19 cellular contexts compared by ENCODE assay signal in genomic region chr6:132733288-132733687, GRCh38. TPM values are rescaled to one million over a fixed set of nuclear protein-coding genes. Genes with fewer than 3 reads are reported as not detected.
"Had no signal": no experiment of that assay in that cellular context is flagged by ENCODE, and none has a peak within 500 bp of the region (broad histone marks: within the 10 kb centered on the region; RNA-seq: fewer than 3 reads in every experiment).

No MANE protein-coding gene starts in this region.

- H3K36me3 ChIP-seq: ascending aorta, gastrocnemius medialis, sigmoid colon, thoracic aorta, upper lobe of right lung, WERI-Rb-1 had no signal

- H3K4me1 ChIP-seq: ascending aorta, gastrocnemius medialis, parathyroid adenoma had no signal

- H3K9ac ChIP-seq: parathyroid adenoma had no signal

- H2AFZ ChIP-seq: parathyroid adenoma had no signal

- H3K4me3 ChIP-seq: ascending aorta, gastrocnemius medialis, sigmoid colon, thoracic aorta, upper lobe of right lung had no signal

- H3K9me3 ChIP-seq: ascending aorta, gastrocnemius medialis, sigmoid colon, thoracic aorta, upper lobe of right lung had no signal

- H3K79me2 ChIP-seq: parathyroid adenoma had no signal

- ATAC-seq: activated T-cell treated with anti-CD3 and anti-CD28 coated beads, Interleukin-2, amount 50 U/mL, for 72 hours; esophagus mucosa; gastrocnemius medialis; naive thymus-derived CD8-positive, alpha-beta T cell; stimulated activated memory B cell treated with anti-CD40 and anti-IgM and Interleukin-4, amounts not matched to agents 10 μg/mL and 1 μg/mL and 100 μg/mL, for 72 hours had no signal

- DNase-seq: activated CD4-positive, alpha-beta T cell treated with anti-CD3 and anti-CD28 coated beads for 1 hour; activated CD8-positive, alpha-beta memory T cell treated with anti-CD3 and anti-CD28 coated beads for 24 hours; activated effector memory CD4-positive, alpha-beta T cell treated with anti-CD3 and anti-CD28 coated beads, Interleukin-2, amount 50 U/mL, for 16 hours; activated naive CD4-positive, alpha-beta T cell treated with anti-CD3 and anti-CD28 coated beads, Interleukin-2, amount 50 U/mL, for 16 hours; activated T-cell treated with anti-CD3 and anti-CD28 coated beads, Interleukin-2, amount 50 U/mL, for 72 hours; effector CD8-positive, alpha-beta T cell; gastrocnemius medialis; head of caudate nucleus; kidney; naive thymus-derived CD8-positive, alpha-beta T cell; sigmoid colon; stimulated activated CD4-positive, alpha-beta T cell treated with anti-CD3 and anti-CD28 coated beads, Interleukin-4, amount 100 ng/mL, for 4 hours; upper lobe of right lung; WERI-Rb-1 had no signal

- H3K27me3 ChIP-seq: ascending aorta, gastrocnemius medialis, sigmoid colon, upper lobe of right lung had no signal

- H3K27ac ChIP-seq: ascending aorta, gastrocnemius medialis, parathyroid adenoma, sigmoid colon, thoracic aorta, upper lobe of right lung, WERI-Rb-1 had no signal

RNA-seq across cellular contexts. Expression of gene VNN1, which starts 19.4 kb away (rescaled TPM):
- total RNA-seq: activated T-cell treated with anti-CD3 and anti-CD28 coated beads, Interleukin-2, amount 50 U/mL, for 72 hours; ascending aorta; naive thymus-derived CD8-positive, alpha-beta T cell had no signal
- polyA plus RNA-seq: naive thymus-derived CD8-positive, alpha-beta T cell had no signal
